13 cellular contexts compared by ENCODE assay signal in the genomic region with DNA sequence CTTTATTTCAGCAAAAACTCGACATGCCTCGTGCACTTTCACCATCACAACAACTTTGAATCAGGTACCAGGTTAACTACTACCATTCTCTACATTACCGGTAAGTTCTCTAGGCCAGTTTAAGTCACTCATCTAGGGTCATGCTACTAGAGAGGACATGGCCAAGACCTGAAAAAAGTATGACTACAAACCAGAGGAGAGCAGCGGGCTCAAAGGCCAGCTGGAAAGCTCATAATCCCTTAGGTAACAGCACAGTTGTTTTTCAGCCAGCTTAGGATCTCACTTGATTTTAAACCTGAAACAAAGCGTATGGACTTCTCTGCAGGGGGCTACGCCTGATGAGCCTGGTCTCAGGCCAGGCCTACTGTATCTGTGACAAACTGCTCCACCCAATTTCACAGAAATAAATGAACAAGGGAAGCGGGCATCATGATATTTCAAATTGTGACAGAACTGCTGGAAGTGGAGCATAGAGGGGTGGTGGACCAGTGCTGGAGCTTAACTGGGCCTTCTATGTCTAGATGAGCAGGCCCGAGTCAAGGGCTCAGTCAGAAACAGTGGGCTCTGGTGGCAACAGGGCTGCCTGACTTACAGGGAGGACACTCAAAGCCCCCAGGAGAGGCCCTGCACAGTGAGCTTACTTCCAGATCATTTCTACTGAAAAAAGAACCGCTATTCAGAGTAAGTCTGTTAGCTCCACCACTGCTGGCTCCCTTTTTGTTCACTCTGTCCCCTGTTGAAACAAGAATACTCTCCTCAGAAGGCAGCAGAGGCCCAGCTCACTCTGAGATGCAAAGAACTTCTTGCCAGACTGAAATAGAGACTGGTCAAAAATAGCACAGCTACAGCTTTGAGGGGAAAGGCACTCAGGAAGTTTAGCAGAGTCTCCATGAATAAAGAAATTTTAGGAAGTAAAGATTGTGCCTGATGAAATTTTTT. TPM values are rescaled to one million over a fixed set of nuclear protein-coding genes. Genes with fewer than 3 reads are reported as not detected.
DNase-seq lines count a peak whose midpoint lies in the region; TF ChIP-seq lines count a peak whose summit lies in the region.
"Had no signal": no experiment of that assay in that cellular context is flagged by ENCODE, and none has a peak within 500 bp of the region (broad histone marks: within the 10 kb centered on the region; RNA-seq: fewer than 3 reads in every experiment).

No MANE protein-coding gene starts in this region.

- H3K4me1 ChIP-seq in mesodermal cell (ENCODE audit: control insufficient read depth, insufficient read depth, low read length, poor library complexity, severe bottlenecking), result peaks cover 7% of the 10 kb centered on the region
- H3K4me1 ChIP-seq in suprapubic skin, result peaks cover 54% of the 10 kb centered on the region
- H3K4me1 ChIP-seq: HAP-1, parathyroid adenoma had no signal

- no peaks in the 10 kb centered on the region for H3K27me3 Mint-ChIP-seq in chondrocyte (ENCODE audit: low read depth)
- H3K27me3 Mint-ChIP-seq: memory B cell had no signal

- H3K36me3 ChIP-seq in mesodermal cell (ENCODE audit: control insufficient read depth, insufficient read depth, low read length), result peaks cover 7% of the 10 kb centered on the region
- peaks cover 16% of the 10 kb centered on the region for H3K36me3 ChIP-seq in suprapubic skin
- H3K36me3 ChIP-seq: HAP-1 had no signal

- H3K4me1 Mint-ChIP-seq in chondrocyte (ENCODE audit: low read depth), result peaks cover 72% of the 10 kb centered on the region
- H3K4me1 Mint-ChIP-seq: memory B cell had no signal

- no peak overlapping the region for H3K4me3 Mint-ChIP-seq in chondrocyte (ENCODE audit: unreplicated experiment)
- H3K4me3 Mint-ChIP-seq: memory B cell; stimulated activated naive B cell treated with anti-CD40 and anti-IgM and Interleukin-4, amounts not matched to agents 10 μg/mL and 1 μg/mL and 100 μg/mL, for 72 hours had no signal

- peaks cover 16% of the 10 kb centered on the region for H3K36me3 Mint-ChIP-seq in chondrocyte (ENCODE audit: low read depth)
- H3K36me3 Mint-ChIP-seq: memory B cell had no signal

- H3K9me3 ChIP-seq in mesodermal cell (ENCODE audit: control insufficient read depth, low read length), result no peaks in the 10 kb centered on the region
- no peaks in the 10 kb centered on the region for H3K9me3 ChIP-seq in suprapubic skin
- H3K9me3 ChIP-seq: HAP-1 had no signal

- TF ChIP-seq POLR2A in suprapubic skin (IDR thresholded peaks at IDR 0.05), result no peak

- WGBS in mesodermal cell (ENCODE audit: insufficient coverage in 2 of 2), 2 experiments, result 85 to 96% methylated on average over 8 of the region's 9 CpGs
- 87% methylated on average over 9 of the region's 9 CpGs for whole genome bisulfite sequencing in suprapubic skin

- H3K27me3 ChIP-seq in suprapubic skin, result no peaks in the 10 kb centered on the region

- no peaks in the 10 kb centered on the region for H3K9me3 Mint-ChIP-seq in chondrocyte (ENCODE audit: low read depth)
- H3K9me3 Mint-ChIP-seq: memory B cell; stimulated activated naive B cell treated with anti-CD40 and anti-IgM and Interleukin-4, amounts not matched to agents 10 μg/mL and 1 μg/mL and 100 μg/mL, for 72 hours had no signal

- H3K27ac ChIP-seq in mesodermal cell (ENCODE audit: low read depth, low read length, severe bottlenecking) (peak overlapping the region; percentile 29), suprapubic skin (peak overlapping the region; percentile 31)
- H3K27ac ChIP-seq: parathyroid adenoma had no signal

- TF ChIP-seq EP300 in suprapubic skin (IDR thresholded peaks at IDR 0.05), result no peak

- no peak for TF ChIP-seq CTCF in chondrocyte (IDR thresholded peaks at IDR 0.05)
- TF ChIP-seq CTCF in suprapubic skin (IDR thresholded peaks at IDR 0.05), result no peak

- DNase-seq in NCI-H524 treated with DMSO at 0.1 percent for 48 hours (lab: John Stamatoyannopoulos, UW), result peak; percentile 40
- DNase-seq in chondrocyte (ENCODE audit: low spot score), result no peak
- DNase-seq in suprapubic skin (ENCODE audit: low spot score in 2 of 2), result no peak
- no peak for DNase-seq in stimulated activated CD4-positive, alpha-beta T cell treated with anti-CD3 and anti-CD28 coated beads, Interleukin-2, amount 100 ng/mL, for 48 hours
- DNase-seq in NCI-H1048 (lab: John Stamatoyannopoulos, UW), result no peak
- DNase-seq in T1000 (lab: John Stamatoyannopoulos, UW), result no peak
- DNase-seq: NCI-H2107; stimulated activated CD4-positive, alpha-beta T cell treated with anti-CD3 and anti-CD28 coated beads, Interleukin-4, amount 100 ng/mL, for 24 hours; stimulated activated naive B cell treated with anti-CD40 and anti-IgM and Interleukin-4, amounts not matched to agents 10 μg/mL and 1 μg/mL and 100 μg/mL, for 72 hours had no signal

- peak overlapping the region; percentile 87 for H3K27ac Mint-ChIP-seq in chondrocyte (ENCODE audit: unreplicated experiment)
- H3K27ac Mint-ChIP-seq: memory B cell; stimulated activated naive B cell treated with anti-CD40 and anti-IgM and Interleukin-4, amounts not matched to agents 10 μg/mL and 1 μg/mL and 100 μg/mL, for 72 hours had no signal

- no peak overlapping the region for H3K4me3 ChIP-seq in mesodermal cell (ENCODE audit: extremely low read depth, insufficient read depth, low read length, poor library complexity, severe bottlenecking)
- H3K4me3 ChIP-seq in suprapubic skin, result no peak overlapping the region
- H3K4me3 ChIP-seq: HAP-1 had no signal

RNA-seq across cellular contexts. Expression of gene LRIG1, which starts 47.0 kb away (rescaled TPM):
- total RNA-seq in chondrocyte (66.8 to 111 TPM (median 108 TPM) in 3 replicates), suprapubic skin (10 to 100 TPM; 69.1 to 88.0 (median 78.9) TPM)
- polyA plus RNA-seq in mesodermal cell (2013, experiment 1 of 2), result 22.6 TPM
- 15.3 TPM for polyA plus RNA-seq in mesodermal cell (2013, experiment 2 of 2)
